1 cellular context compared by ENCODE assay signal in genomic region chr11:68213555-68214172, GRCh38.
TF ChIP-seq lines count a peak whose summit lies in the region.

No MANE protein-coding gene starts in this region.

TF ChIP-seq in HepG2, 621 proteins besides CTCF, POLR2A, EP300 and RAD21 (continued from another document and continues in another):
- TF ChIP-seq ZNF574 (CRISPR knock-in tag; IDR thresholded peaks at IDR 0.05): peak; percentile 81
- 0 out of 2 replicates have a peak, but pooled peaks have one; percentile 35 for TF ChIP-seq ZNF792 (CRISPR knock-in tag; IDR thresholded peaks at IDR 0.05)
- TF ChIP-seq TFDP1 (CRISPR knock-in tag; IDR thresholded peaks at IDR 0.05; ENCODE audit: borderline replicate concordance): peak; percentile 71; the same call in 1 of the 2 replicates
- peak; percentile 26; the same call in 1 of the 2 replicates for TF ChIP-seq FOXO1 (CRISPR knock-in tag; IDR thresholded peaks at IDR 0.05)
- TF ChIP-seq ZNF263 (CRISPR knock-in tag; IDR thresholded peaks at IDR 0.05): peak; percentile 55; the same call in 1 of the 2 replicates
- no peak for TF ChIP-seq SUZ12 (IDR thresholded peaks at IDR 0.05; ENCODE audit: low read depth, low read length)
- TF ChIP-seq NRL (CRISPR knock-in tag; IDR thresholded peaks at IDR 0.05; ENCODE audit: borderline replicate concordance): 0 out of 2 replicates have a peak, but pooled peaks have one; percentile 48
- 0 out of 2 replicates have a peak, but pooled peaks have one; percentile 28 for TF ChIP-seq ZNF879 (CRISPR knock-in tag; IDR thresholded peaks at IDR 0.05)
- no peak for TF ChIP-seq ATAD3A (CRISPR knock-in tag; IDR thresholded peaks at IDR 0.05)
- TF ChIP-seq GTF2F1 (IDR thresholded peaks at IDR 0.05; ENCODE audit: low read length): no peak
- TF ChIP-seq PBX2 (CRISPR knock-in tag; IDR thresholded peaks at IDR 0.05): no peak
- no peak for TF ChIP-seq PLSCR1 (CRISPR knock-in tag; IDR thresholded peaks at IDR 0.05; ENCODE audit: borderline replicate concordance)
- peak; percentile 48; the same call in 1 of the 2 replicates for TF ChIP-seq CREBL2 (CRISPR knock-in tag; IDR thresholded peaks at IDR 0.05; ENCODE audit: borderline replicate concordance)
- TF ChIP-seq NFYC (CRISPR knock-in tag; IDR thresholded peaks at IDR 0.05): peak; percentile 16; the same call in 1 of the 2 replicates
- TF ChIP-seq MAX (IDR thresholded peaks at IDR 0.05): peak; percentile 89
- TF ChIP-seq ZFP91 (CRISPR knock-in tag; IDR thresholded peaks at IDR 0.05; ENCODE audit: borderline replicate concordance): peak; percentile 71
- TF ChIP-seq POLR2G (IDR thresholded peaks at IDR 0.05; ENCODE audit: low read depth, low read length): peak; percentile 99
- TF ChIP-seq ZBTB42 (CRISPR knock-in tag; IDR thresholded peaks at IDR 0.05): no peak
- TF ChIP-seq ZNF557 (CRISPR knock-in tag; IDR thresholded peaks at IDR 0.05): peak; percentile 30; the same call in 1 of the 2 replicates
- peak; percentile 56; the same call in 1 of the 2 replicates for TF ChIP-seq ZSCAN25 (CRISPR knock-in tag; IDR thresholded peaks at IDR 0.05)
- TF ChIP-seq E2F1 (CRISPR knock-in tag; IDR thresholded peaks at IDR 0.05): peak; percentile 69
- TF ChIP-seq NFRKB (IDR thresholded peaks at IDR 0.05): peak; percentile 84; the same call in 1 of the 2 replicates
- TF ChIP-seq ZNF580 (CRISPR knock-in tag; IDR thresholded peaks at IDR 0.05; ENCODE audit: borderline replicate concordance, low read depth): peak; percentile 71; the same call in 1 of the 2 replicates
- TF ChIP-seq NR2F6 (IDR thresholded peaks at IDR 0.05): no peak
- TF ChIP-seq NR2F6 (CRISPR knock-in tag; IDR thresholded peaks at IDR 0.05): peak; percentile 4; the same call in 1 of the 2 replicates
- TF ChIP-seq PRDM10 (CRISPR knock-in tag; IDR thresholded peaks at IDR 0.05; ENCODE audit: low read depth): no peak
- peak; percentile 30; the same call in 1 of the 2 replicates for TF ChIP-seq FOXK1 (CRISPR knock-in tag; IDR thresholded peaks at IDR 0.05; ENCODE audit: borderline replicate concordance, low read depth)
- peak; percentile 41; the same call in 1 of the 2 replicates for TF ChIP-seq MEIS1 (CRISPR knock-in tag; IDR thresholded peaks at IDR 0.05; ENCODE audit: borderline replicate concordance)
- TF ChIP-seq SOX6 (IDR thresholded peaks at IDR 0.05): no peak
- TF ChIP-seq SOX6 (CRISPR knock-in tag; IDR thresholded peaks at IDR 0.05): peak; percentile 35
- TF ChIP-seq IRF1 (CRISPR knock-in tag; IDR thresholded peaks at IDR 0.05; ENCODE audit: low read depth): no peak
- TF ChIP-seq ESRRA (CRISPR knock-in tag; IDR thresholded peaks at IDR 0.05; ENCODE audit: low read depth): peak; percentile 24; the same call in 1 of the 2 replicates
- peak; percentile 68; the same call in 1 of the 2 replicates for TF ChIP-seq SATB2 (CRISPR knock-in tag; IDR thresholded peaks at IDR 0.05)
- TF ChIP-seq SP1 (IDR thresholded peaks at IDR 0.05): no peak
- peak; percentile 44 for TF ChIP-seq SP1 (CRISPR knock-in tag; IDR thresholded peaks at IDR 0.05)
- no peak for TF ChIP-seq ZKSCAN5 (CRISPR knock-in tag; IDR thresholded peaks at IDR 0.05)
- TF ChIP-seq NR2F1 (CRISPR knock-in tag; IDR thresholded peaks at IDR 0.05): peak in 1 of 2 experiments; percentile 67; a peak in 2 of 4 replicates
- TF ChIP-seq GABPB1 (CRISPR knock-in tag; IDR thresholded peaks at IDR 0.05): peak; percentile 78
- TF ChIP-seq ZBTB7B (CRISPR knock-in tag; IDR thresholded peaks at IDR 0.05): peak; percentile 80
- TF ChIP-seq RXRA (CRISPR knock-in tag; IDR thresholded peaks at IDR 0.05): peak; percentile 38; the same call in 1 of the 2 replicates
- peak; percentile 40; the same call in 1 of the 2 replicates for TF ChIP-seq IRF2 (CRISPR knock-in tag; IDR thresholded peaks at IDR 0.05)
- TF ChIP-seq YY1 (IDR thresholded peaks at IDR 0.05; ENCODE audit: insufficient read depth, insufficient replicate concordance, low read depth, low read length): peak; percentile 90
- peak; percentile 44; the same call in 1 of the 2 replicates for TF ChIP-seq ZNF891 (CRISPR knock-in tag; IDR thresholded peaks at IDR 0.05)
- peak; percentile 25; the same call in 1 of the 2 replicates for TF ChIP-seq ZFP82 (CRISPR knock-in tag; IDR thresholded peaks at IDR 0.05; ENCODE audit: borderline replicate concordance)
- TF ChIP-seq ZFYVE20 (CRISPR knock-in tag; IDR thresholded peaks at IDR 0.05; ENCODE audit: borderline replicate concordance, low read depth): 0 out of 2 replicates have a peak, but pooled peaks have one; percentile 19
- TF ChIP-seq CEBPB (IDR thresholded peaks at IDR 0.05; ENCODE audit: borderline replicate concordance, low read depth, low read length): no peak
- TF ChIP-seq POGK (CRISPR knock-in tag; conservative IDR thresholded peaks at IDR 0.05): peak; percentile 80
- no peak for TF ChIP-seq NR3C1 (CRISPR knock-in tag; IDR thresholded peaks at IDR 0.05)
- no peak for TF ChIP-seq ZNF234 (CRISPR knock-in tag; conservative IDR thresholded peaks at IDR 0.05)
